Comparison of ENCODE assay signal across 17 cellular contexts in the genomic region with DNA sequence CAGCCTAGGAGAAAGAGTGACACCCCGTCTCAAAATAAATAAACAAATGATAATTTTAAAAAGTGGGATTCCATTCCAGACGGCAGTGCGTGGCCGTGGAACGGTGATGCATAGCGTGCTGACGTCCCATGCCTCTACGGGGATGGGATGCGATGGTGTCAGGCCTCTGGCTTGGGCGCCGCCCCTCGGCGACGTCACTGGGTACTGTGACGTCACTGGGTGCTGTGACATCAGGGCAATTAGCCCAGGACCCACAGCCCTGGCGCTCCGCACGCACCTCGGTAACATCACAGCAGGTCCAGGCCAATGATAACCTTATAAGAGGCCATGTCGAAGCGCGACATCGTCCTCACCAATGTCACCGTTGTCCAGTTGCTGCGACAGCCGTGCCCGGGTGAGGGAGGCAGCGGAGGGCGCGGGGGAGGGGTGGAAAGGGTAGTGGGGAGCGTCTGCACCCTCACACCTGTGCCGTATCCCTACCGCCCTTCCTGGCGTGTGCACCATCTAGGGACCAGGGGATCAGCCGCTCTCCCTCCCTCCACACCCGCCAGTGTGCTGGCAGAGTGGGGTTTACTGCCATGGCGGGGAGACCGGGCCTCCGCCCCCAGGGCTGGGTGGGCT. TPM values are rescaled to one million over a fixed set of nuclear protein-coding genes. Genes with fewer than 3 reads are reported as not detected.
DNase-seq lines count a peak whose midpoint lies in the region; ATAC-seq and TF ChIP-seq lines count a peak whose summit lies in the region.
"Had no signal": no experiment of that assay in that cellular context is flagged by ENCODE, and none has a peak within 500 bp of the region (broad histone marks: within the 10 kb centered on the region; RNA-seq: fewer than 3 reads in every experiment).

A gene (plus strand): TSS at position 256 of the 621 bp plus-strand sequence. CDS start 72 bp downstream, at position 328.

- no peak within 1 kb of the TSS for H3K27ac ChIP-seq in duodenal mucosa (ENCODE audit: low read depth, low read length)
- H3K27ac ChIP-seq in osteoblast (ENCODE audit: low read depth, low read length), result no peak within 1 kb of the TSS
- H3K27ac ChIP-seq: uterus had no signal

- no peaks in the 10 kb centered on the region for H3K36me3 Mint-ChIP-seq in activated CD4-positive, alpha-beta T cell treated with anti-CD3 and anti-CD28 coated beads for 36 hours (ENCODE audit: low read depth)
- H3K36me3 Mint-ChIP-seq in IgD-negative memory B cell, result no peaks in the 10 kb centered on the region
- H3K36me3 Mint-ChIP-seq: brain had no signal

- peak; percentile 23 for DNase-seq in activated CD4-positive, alpha-beta T cell treated with anti-CD3 and anti-CD28 coated beads for 36 hours
- DNase-seq in activated CD4-positive, alpha-beta T cell treated with anti-CD3 and anti-CD28 coated beads for 48 hours, result no peak
- peak; percentile 73 for DNase-seq in osteoblast (ENCODE audit: insufficient read length, low spot score, missing footprints)
- DNase-seq in posterior cingulate gyrus, result no peak
- no peak for DNase-seq in NCI-H2227 (lab: John Stamatoyannopoulos, UW; ENCODE audit: unreplicated experiment)
- DNase-seq: DMS79, NCI-H1092 treated with DMSO at 0.1 percent for 48 hours, NCI-H446, uterus had no signal

- no peaks in the 10 kb centered on the region for H3K9me3 Mint-ChIP-seq in activated CD4-positive, alpha-beta T cell treated with anti-CD3 and anti-CD28 coated beads for 36 hours (ENCODE audit: low read depth)
- no peaks in the 10 kb centered on the region for H3K9me3 Mint-ChIP-seq in IgD-negative memory B cell

- H4K20me1 ChIP-seq in osteoblast (ENCODE audit: insufficient read depth, low read length), result no peaks in the 10 kb centered on the region

- CTCF ChIA-PET in activated CD4-positive, alpha-beta T cell treated with anti-CD3 and anti-CD28 coated beads for 36 hours (lab: Charles Lee), result interaction anchor here (1.0 kb wide), 1 partner anchor 15 kb away, joined by 3 read pairs; no protein-coding TSS in a partner anchor

- no peak for TF ChIP-seq CTCF in osteoblast (IDR thresholded peaks at IDR 0.05; ENCODE audit: extremely low read depth, low read depth, low read length)

- H3K4me2 ChIP-seq in osteoblast (ENCODE audit: insufficient read depth, low read length), result peak within 1 kb of the TSS; percentile 60

- H3K27ac Mint-ChIP-seq in activated CD4-positive, alpha-beta T cell treated with anti-CD3 and anti-CD28 coated beads for 36 hours, result peak within 1 kb of the TSS; percentile 31
- peak within 1 kb of the TSS; percentile 31 to 84 (median 65) for H3K27ac Mint-ChIP-seq in IgD-negative memory B cell

- H3K79me2 ChIP-seq in osteoblast (ENCODE audit: insufficient read depth, low read length), result no peaks in the 10 kb centered on the region

- H3K4me3 ChIP-seq in duodenal mucosa (ENCODE audit: low read depth in 1 of 2, low read length in 2 of 2) (peak within 1 kb of the TSS; percentile 2 to 15), osteoblast (ENCODE audit: insufficient read depth, low read length) (peak within 1 kb of the TSS; percentile 39)
- H3K4me3 ChIP-seq: uterus had no signal

- peaks cover 10% of the 10 kb centered on the region for H3K4me1 Mint-ChIP-seq in activated CD4-positive, alpha-beta T cell treated with anti-CD3 and anti-CD28 coated beads for 36 hours
- peaks cover 10 to 14% (median 11%) of the 10 kb centered on the region in 3 donors for H3K4me1 Mint-ChIP-seq in IgD-negative memory B cell
- H3K4me1 Mint-ChIP-seq: brain had no signal

- no peaks in the 10 kb centered on the region for H3K9me3 ChIP-seq in duodenal mucosa (ENCODE audit: control insufficient read depth in 1 of 2, low read length in 2 of 2)
- no peaks in the 10 kb centered on the region for H3K9me3 ChIP-seq in osteoblast (ENCODE audit: low read depth, low read length)
- H3K9me3 ChIP-seq: spleen, uterus had no signal

- peak; percentile 14 for ATAC-seq in activated CD4-positive, alpha-beta T cell treated with anti-CD3 and anti-CD28 coated beads for 36 hours
- no peak for ATAC-seq in GM21390 (IDR thresholded peaks at IDR 0.05; ENCODE audit: unreplicated experiment)

- H3K4me3 Mint-ChIP-seq in activated CD4-positive, alpha-beta T cell treated with anti-CD3 and anti-CD28 coated beads for 36 hours, result peak within 1 kb of the TSS; percentile 46
- peak within 1 kb of the TSS; percentile 67 to 86 (median 74) for H3K4me3 Mint-ChIP-seq in IgD-negative memory B cell
- H3K4me3 Mint-ChIP-seq: brain had no signal

- H3K27me3 ChIP-seq in duodenal mucosa (ENCODE audit: control insufficient read depth in 1 of 2, insufficient read depth in 2 of 2, low read length in 2 of 2), result peaks cover 7 to 19% of the 10 kb centered on the region in 2 donors
- peaks cover 10% of the 10 kb centered on the region for H3K27me3 ChIP-seq in osteoblast (ENCODE audit: insufficient read depth, low read length)

- H3K27me3 Mint-ChIP-seq in activated CD4-positive, alpha-beta T cell treated with anti-CD3 and anti-CD28 coated beads for 36 hours, result peaks cover 30% of the 10 kb centered on the region
- H3K27me3 Mint-ChIP-seq in IgD-negative memory B cell, result peaks cover 29% of the 10 kb centered on the region

- H2AFZ ChIP-seq in osteoblast (ENCODE audit: low read length), result peak within 1 kb of the TSS; percentile 47

- intact Hi-C loops in activated CD4-positive, alpha-beta T cell treated with anti-CD3 and anti-CD28 coated beads for 36 hours (cut with DNase I, micrococcal nuclease), result no loop called here
- intact Hi-C loops in posterior cingulate gyrus (cut with DNase I), result no loop called here

- peaks cover 0 to 3% of the 10 kb centered on the region in 2 donors for H3K4me1 ChIP-seq in duodenal mucosa (ENCODE audit: control insufficient read depth in 1 of 2, insufficient read depth in 2 of 2, low read length in 2 of 2)
- H3K4me1 ChIP-seq in osteoblast (ENCODE audit: insufficient read depth, low read length), result peaks cover 6% of the 10 kb centered on the region
- H3K4me1 ChIP-seq: uterus had no signal

- H3K9ac ChIP-seq in duodenal mucosa (ENCODE audit: low read depth in 1 of 2, low read length in 2 of 2), result no peak within 1 kb of the TSS

- H3K36me3 ChIP-seq in duodenal mucosa (ENCODE audit: control insufficient read depth in 1 of 2, insufficient read depth in 2 of 2, low read length in 2 of 2), result no peaks in the 10 kb centered on the region
- no peaks in the 10 kb centered on the region for H3K36me3 ChIP-seq in osteoblast (ENCODE audit: insufficient read depth, low read length)
- H3K36me3 ChIP-seq: spleen, uterus had no signal

- POLR2A ChIA-PET in activated CD4-positive, alpha-beta T cell treated with anti-CD3 and anti-CD28 coated beads for 36 hours (lab: Charles Lee), result no interaction called here

RNA-seq across cellular contexts. Expression of the gene that starts here (rescaled TPM):
- total RNA-seq in activated CD4-positive, alpha-beta T cell treated with anti-CD3 and anti-CD28 coated beads for 36 hours, result not detected
- not detected for polyA plus RNA-seq in IgD-negative memory B cell
- total RNA-seq in osteoblast, result not detected in 2 replicates
- total RNA-seq: glomerular endothelial cell; HT1080; T-helper 1 cell treated with Interleukin-12 subunit alpha and Interleukin-12 subunit beta and Interleukin-4 antibody, amounts not matched to agents 30 ng/mL and 1 ng/mL, for 36 hours; uterus had no signal

Comparison
In these comparisons a context has a peak if more than half of its experiments do, and no peak if none do; other contexts are left out.
1. Peak in DNase-seq and ATAC-seq in activated CD4-positive, alpha-beta T cell treated with anti-CD3 and anti-CD28 coated beads for 36 hours; RNA of the gene not detected or under 1 TPM.
2. Peak in DNase-seq, H3K4me3 ChIP-seq and H3K4me2 ChIP-seq in osteoblast; RNA of the gene not detected or under 1 TPM.